ENCODE assay signal across 17 cellular contexts in genomic region chrX:123779908-123780396, GRCh38. TPM values are rescaled to one million over a fixed set of nuclear protein-coding genes. Genes with fewer than 3 reads are reported as not detected.
A peak's percentile ranks its signal among the peaks of the same experiment; 100 is the strongest.
DNase-seq lines count a peak whose midpoint lies in the region; ATAC-seq lines count a peak whose summit lies in the region.
"Had no signal": no experiment of that assay in that cellular context is flagged by ENCODE, and none has a peak within 500 bp of the region (broad histone marks: within the 10 kb centered on the region; RNA-seq: fewer than 3 reads in every experiment).

No MANE protein-coding gene starts in this region.

- H3K36me3 Mint-ChIP-seq in stimulated activated memory B cell treated with anti-CD40 and anti-IgM and Interleukin-4, amounts not matched to agents 10 μg/mL and 1 μg/mL and 100 μg/mL, for 72 hours, result no peaks in the 10 kb centered on the region
- H3K36me3 Mint-ChIP-seq: activated CD4-positive, alpha-beta memory T cell treated with anti-CD3 and anti-CD28 coated beads for 36 hours; activated naive CD8-positive, alpha-beta T cell treated with anti-CD3 and anti-CD28 coated beads for 36 hours; CD4-positive, alpha-beta memory T cell had no signal

- H3K4me3 ChIP-seq in MG63, result no peak overlapping the region
- H3K4me3 ChIP-seq: skin epidermis had no signal

- H3K9me3 Mint-ChIP-seq in stimulated activated memory B cell treated with anti-CD40 and anti-IgM and Interleukin-4, amounts not matched to agents 10 μg/mL and 1 μg/mL and 100 μg/mL, for 72 hours, result no peaks in the 10 kb centered on the region
- H3K9me3 Mint-ChIP-seq: activated CD4-positive, alpha-beta memory T cell treated with anti-CD3 and anti-CD28 coated beads for 36 hours; activated naive CD8-positive, alpha-beta T cell treated with anti-CD3 and anti-CD28 coated beads for 36 hours; activated T-cell treated with anti-CD3 and anti-CD28 coated beads, Interleukin-2, amount 50 U/mL, for 72 hours; CD4-positive, alpha-beta memory T cell had no signal

- H3K27me3 ChIP-seq in MG63, result no peaks in the 10 kb centered on the region

- ATAC-seq in stimulated activated memory B cell treated with anti-CD40 and anti-IgM and Interleukin-4, amounts not matched to agents 10 μg/mL and 1 μg/mL and 100 μg/mL, for 72 hours, result no peak
- ATAC-seq: activated T-cell treated with anti-CD3 and anti-CD28 coated beads, Interleukin-2, amount 50 U/mL, for 72 hours had no signal

- H3K4me3 Mint-ChIP-seq in stimulated activated memory B cell treated with anti-CD40 and anti-IgM and Interleukin-4, amounts not matched to agents 10 μg/mL and 1 μg/mL and 100 μg/mL, for 72 hours, result no peak overlapping the region
- H3K4me3 Mint-ChIP-seq: activated CD4-positive, alpha-beta memory T cell treated with anti-CD3 and anti-CD28 coated beads for 36 hours; activated naive CD8-positive, alpha-beta T cell treated with anti-CD3 and anti-CD28 coated beads for 36 hours; activated T-cell treated with anti-CD3 and anti-CD28 coated beads, Interleukin-2, amount 50 U/mL, for 72 hours; CD4-positive, alpha-beta memory T cell had no signal

- H3K9me3 ChIP-seq in MG63, result no peaks in the 10 kb centered on the region
- H3K9me3 ChIP-seq: SK-N-SH had no signal

- no peaks in the 10 kb centered on the region for H3K27me3 Mint-ChIP-seq in stimulated activated memory B cell treated with anti-CD40 and anti-IgM and Interleukin-4, amounts not matched to agents 10 μg/mL and 1 μg/mL and 100 μg/mL, for 72 hours
- H3K27me3 Mint-ChIP-seq: activated CD4-positive, alpha-beta memory T cell treated with anti-CD3 and anti-CD28 coated beads for 36 hours; CD4-positive, alpha-beta memory T cell had no signal

- H3K36me3 ChIP-seq in MG63, result no peaks in the 10 kb centered on the region

- H3K27ac Mint-ChIP-seq in stimulated activated memory B cell treated with anti-CD40 and anti-IgM and Interleukin-4, amounts not matched to agents 10 μg/mL and 1 μg/mL and 100 μg/mL, for 72 hours, result peak overlapping the region; percentile 47
- H3K27ac Mint-ChIP-seq: activated CD4-positive, alpha-beta memory T cell treated with anti-CD3 and anti-CD28 coated beads for 36 hours; activated naive CD8-positive, alpha-beta T cell treated with anti-CD3 and anti-CD28 coated beads for 36 hours; activated T-cell treated with anti-CD3 and anti-CD28 coated beads, Interleukin-2, amount 50 U/mL, for 72 hours; CD4-positive, alpha-beta memory T cell had no signal

- H3K4me1 Mint-ChIP-seq in stimulated activated memory B cell treated with anti-CD40 and anti-IgM and Interleukin-4, amounts not matched to agents 10 μg/mL and 1 μg/mL and 100 μg/mL, for 72 hours, result peaks cover 5% of the 10 kb centered on the region
- H3K4me1 Mint-ChIP-seq: activated naive CD8-positive, alpha-beta T cell treated with anti-CD3 and anti-CD28 coated beads for 36 hours; CD4-positive, alpha-beta memory T cell had no signal

- peak; percentile 22 for DNase-seq in NCI-H748 (lab: John Stamatoyannopoulos, UW; ENCODE audit: unreplicated experiment)
- DNase-seq in NCI-H748 treated with DMSO at 0.1 percent for 48 hours (lab: John Stamatoyannopoulos, UW), result no peak
- peak; percentile 71 for DNase-seq in NCI-H69 (lab: John Stamatoyannopoulos, UW)
- DNase-seq in left kidney (ENCODE audit: low read depth, low spot score), result peak; percentile 4
- DNase-seq in COLO829 (ENCODE audit: low spot score), result no peak
- no peak for DNase-seq in MG63
- no peak for DNase-seq in NCI-H1092 treated with DMSO at 0.1 percent for 48 hours (lab: John Stamatoyannopoulos, UW)
- DNase-seq: activated CD4-positive, alpha-beta memory T cell treated with anti-CD3 and anti-CD28 coated beads for 36 hours; activated naive CD8-positive, alpha-beta T cell treated with anti-CD3 and anti-CD28 coated beads for 36 hours; activated T-cell treated with anti-CD3 and anti-CD28 coated beads, Interleukin-2, amount 50 U/mL, for 72 hours; CD4-positive, alpha-beta memory T cell; NCI-H1105 treated with DMSO at 0.1 percent for 48 hours; NCI-H446 treated with DMSO at 0.1 percent for 48 hours; SK-N-SH; stimulated activated naive CD4-positive, alpha-beta T cell had no signal

RNA-seq across cellular contexts. Expression of gene THOC2, which starts 47.1 kb away (rescaled TPM):
- 29.8 and 30.6 TPM in 2 replicates for total RNA-seq in MG63 (2014; rRNA removed; shearing (Covaris generic); ENCODE audit: low replicate concordance)

Comparison
In these comparisons a context has a peak if more than half of its experiments do, and no peak if none do; other contexts are left out.
1. DNase-seq: peak in NCI-H748 (single experiment), NCI-H69 (single experiment) and left kidney (single experiment); none in NCI-H748 treated with DMSO at 0.1 percent for 48 hours (single experiment), COLO829 (single experiment), MG63 (single experiment) and NCI-H1092 treated with DMSO at 0.1 percent for 48 hours (single experiment).